In the genomic region with DNA sequence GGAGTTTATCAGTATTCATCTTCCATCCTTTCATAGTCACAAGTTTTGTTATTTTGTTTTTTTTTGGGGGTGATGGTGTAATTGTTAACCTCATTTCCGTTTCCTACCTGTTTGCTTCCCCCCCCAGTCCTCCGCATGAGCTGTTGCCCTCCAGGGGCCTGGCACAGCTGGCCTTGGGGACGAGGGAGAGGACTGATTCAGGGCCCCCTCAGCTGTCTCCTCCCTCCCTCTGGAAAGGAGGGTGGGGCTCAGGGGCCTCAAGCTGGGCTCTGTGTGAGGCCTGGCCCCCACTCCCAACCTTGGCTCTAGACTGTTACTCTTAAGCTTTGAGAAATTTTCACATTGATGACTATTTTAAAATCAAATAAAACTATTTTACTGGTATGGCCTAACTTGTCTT, we compare ENCODE assay signal across 11 cellular contexts. TPM values are rescaled to one million over a fixed set of nuclear protein-coding genes. Genes with fewer than 3 reads are reported as not detected.
DNase-seq lines count a peak whose midpoint lies in the region; ATAC-seq lines count a peak whose summit lies in the region.
"Had no signal": no experiment of that assay in that cellular context is flagged by ENCODE, and none has a peak within 500 bp of the region (broad histone marks: within the 10 kb centered on the region; RNA-seq: fewer than 3 reads in every experiment).

No MANE protein-coding gene starts in this region.

- no peak for DNase-seq in CD4-positive, alpha-beta memory T cell
- DNase-seq in SJCRH30 = peak; percentile 45 to 59
- no peak for DNase-seq in activated T-helper 2 cell treated with anti-CD3 and anti-CD28 coated beads, Interferon-gamma antibody, Interleukin-2, Interleukin-4, amounts not matched to agents 10 μg/mL and 5 μg/mL and 100 μg/mL, durations not matched to agents 14 hours and 24 hours and 36 hours (ENCODE audit: low spot score)
- no peak for DNase-seq in stimulated activated CD4-positive, alpha-beta T cell treated with anti-CD3 and anti-CD28 coated beads, Interleukin-4, amount 100 ng/mL, for 4 hours
- DNase-seq: SIG-M5 had no signal

- no peaks in the 10 kb centered on the region for H3K9me3 Mint-ChIP-seq in CD4-positive, alpha-beta memory T cell
- no peaks in the 10 kb centered on the region for H3K9me3 Mint-ChIP-seq in activated T-helper 2 cell treated with anti-CD3 and anti-CD28 coated beads, Interferon-gamma antibody, Interleukin-2, Interleukin-4, amounts not matched to agents 10 μg/mL and 5 μg/mL and 100 μg/mL, durations not matched to agents 14 hours and 24 hours and 36 hours
- H3K9me3 Mint-ChIP-seq: T-helper 1 cell treated with Interleukin-12 subunit alpha and Interleukin-12 subunit beta and Interleukin-4 antibody, amounts not matched to agents 30 μg/mL and 1 μg/mL, for 36 hours had no signal

- H3K36me3 ChIP-seq in CD4-positive, alpha-beta memory T cell (ENCODE audit: insufficient read depth, low read length) = peaks cover 20% of the 10 kb centered on the region
- peaks cover 25% of the 10 kb centered on the region for H3K36me3 ChIP-seq in SJCRH30
- H3K36me3 ChIP-seq: ovary had no signal

- CTCF ChIA-PET in CD4-positive, alpha-beta memory T cell (lab: Charles Lee; ENCODE audit: partially characterized antibody) = interaction anchor here (0.6 to 8.5 kb wide), 30 partner anchors 13 to 566 kb away, joined by 3 to 108 read pairs (median 5); a partner anchor contains a TSS

- no peak overlapping the region for H3K4me3 Mint-ChIP-seq in CD4-positive, alpha-beta memory T cell
- H3K4me3 Mint-ChIP-seq in activated T-helper 2 cell treated with anti-CD3 and anti-CD28 coated beads, Interferon-gamma antibody, Interleukin-2, Interleukin-4, amounts not matched to agents 10 μg/mL and 5 μg/mL and 100 μg/mL, durations not matched to agents 14 hours and 24 hours and 36 hours (ENCODE audit: low read depth) = no peak overlapping the region
- H3K4me3 Mint-ChIP-seq: T-helper 1 cell treated with Interleukin-12 subunit alpha and Interleukin-12 subunit beta and Interleukin-4 antibody, amounts not matched to agents 30 μg/mL and 1 μg/mL, for 36 hours had no signal

- H3K4me1 Mint-ChIP-seq in CD4-positive, alpha-beta memory T cell = peaks cover 6 to 30% (median 14%) of the 10 kb centered on the region in 4 donors
- H3K4me1 Mint-ChIP-seq in activated T-helper 2 cell treated with anti-CD3 and anti-CD28 coated beads, Interferon-gamma antibody, Interleukin-2, Interleukin-4, amounts not matched to agents 10 μg/mL and 5 μg/mL and 100 μg/mL, durations not matched to agents 14 hours and 24 hours and 36 hours (ENCODE audit: low read depth) = peaks cover 9% of the 10 kb centered on the region

- H3K9me3 ChIP-seq in CD4-positive, alpha-beta memory T cell (ENCODE audit: control insufficient read depth in 1 of 2, low read length in 2 of 2) = no peaks in the 10 kb centered on the region
- H3K9me3 ChIP-seq in SJCRH30 (replicated peaks) = no peaks in the 10 kb centered on the region
- H3K9me3 ChIP-seq: ovary, transverse colon had no signal

- H3K27me3 Mint-ChIP-seq in CD4-positive, alpha-beta memory T cell = peaks cover 9 to 13% of the 10 kb centered on the region in 2 donors
- peaks cover 17% of the 10 kb centered on the region for H3K27me3 Mint-ChIP-seq in activated T-helper 2 cell treated with anti-CD3 and anti-CD28 coated beads, Interferon-gamma antibody, Interleukin-2, Interleukin-4, amounts not matched to agents 10 μg/mL and 5 μg/mL and 100 μg/mL, durations not matched to agents 14 hours and 24 hours and 36 hours (ENCODE audit: low read depth)

- peak overlapping the region; percentile 8 for H3K27ac ChIP-seq in CD4-positive, alpha-beta memory T cell (ENCODE audit: low read depth, low read length)
- peak overlapping the region; percentile 47 for H3K27ac ChIP-seq in SJCRH30
- peak overlapping the region; percentile 52 for H3K27ac ChIP-seq in layer of hippocampus (ENCODE audit: low read depth, low read length)
- H3K27ac ChIP-seq: transverse colon, VCaP had no signal

- no peak for ATAC-seq in GM19397 (IDR thresholded peaks at IDR 0.05; ENCODE audit: unreplicated experiment)

- H3K4me3 ChIP-seq in CD4-positive, alpha-beta memory T cell (ENCODE audit: low read length in 2 of 2) = no peak overlapping the region
- H3K4me3 ChIP-seq in SJCRH30 = no peak overlapping the region
- H3K4me3 ChIP-seq: ovary, transverse colon had no signal

- peaks cover 17% of the 10 kb centered on the region for H3K4me1 ChIP-seq in CD4-positive, alpha-beta memory T cell (ENCODE audit: insufficient read depth, low read length)
- peaks cover 12% of the 10 kb centered on the region for H3K4me1 ChIP-seq in SJCRH30

- POLR2A ChIA-PET in CD4-positive, alpha-beta memory T cell (lab: Charles Lee; ENCODE audit: partially characterized antibody) = interaction anchor here (1.9 to 2.9 kb wide), 4 partner anchors 10 to 242 kb away, joined by 6 to 21 read pairs (median 14); a partner anchor contains a TSS

- intact Hi-C loops in CD4-positive, alpha-beta memory T cell (cut with micrococcal nuclease) = loop anchor here (1.0 to 5.0 kb wide), 7 partner anchors 51 to 335 kb away; a partner anchor contains a TSS
- intact Hi-C loops in activated T-helper 2 cell treated with anti-CD3 and anti-CD28 coated beads, Interferon-gamma antibody, Interleukin-2, Interleukin-4, amounts not matched to agents 10 μg/mL and 5 μg/mL and 100 μg/mL, durations not matched to agents 14 hours and 24 hours and 36 hours (cut with micrococcal nuclease) = loop anchor here (1.0 kb wide), 3 partner anchors 52 to 243 kb away; no protein-coding TSS in a partner anchor

- H3K27me3 ChIP-seq in CD4-positive, alpha-beta memory T cell (ENCODE audit: insufficient read depth, low read length) = peaks cover 11% of the 10 kb centered on the region
- no peaks in the 10 kb centered on the region for H3K27me3 ChIP-seq in SJCRH30
- no peaks in the 10 kb centered on the region for H3K27me3 ChIP-seq in layer of hippocampus (ENCODE audit: control insufficient read depth, insufficient read depth, low read length)
- H3K27me3 ChIP-seq: ovary had no signal

- H3K36me3 Mint-ChIP-seq in CD4-positive, alpha-beta memory T cell = peaks cover 32 to 51% of the 10 kb centered on the region in 2 donors
- H3K36me3 Mint-ChIP-seq in activated T-helper 2 cell treated with anti-CD3 and anti-CD28 coated beads, Interferon-gamma antibody, Interleukin-2, Interleukin-4, amounts not matched to agents 10 μg/mL and 5 μg/mL and 100 μg/mL, durations not matched to agents 14 hours and 24 hours and 36 hours (ENCODE audit: low read depth) = peaks cover 34% of the 10 kb centered on the region

- peak overlapping the region in 6 of 7 donors; percentile 31 to 86 (median 69) for H3K27ac Mint-ChIP-seq in CD4-positive, alpha-beta memory T cell
- H3K27ac Mint-ChIP-seq in activated T-helper 2 cell treated with anti-CD3 and anti-CD28 coated beads, Interferon-gamma antibody, Interleukin-2, Interleukin-4, amounts not matched to agents 10 μg/mL and 5 μg/mL and 100 μg/mL, durations not matched to agents 14 hours and 24 hours and 36 hours = no peak overlapping the region
- H3K27ac Mint-ChIP-seq: T-helper 1 cell treated with Interleukin-12 subunit alpha and Interleukin-12 subunit beta and Interleukin-4 antibody, amounts not matched to agents 30 μg/mL and 1 μg/mL, for 36 hours had no signal

RNA-seq across cellular contexts. Expression of a gene that starts 4.0 kb away (rescaled TPM):
- under 1 TPM; 0.55 to 0.67 TPM for total RNA-seq in CD4-positive, alpha-beta memory T cell
- not detected for polyA plus RNA-seq in CD4-positive, alpha-beta memory T cell
- total RNA-seq in SJCRH30 (2014; rRNA removed; shearing (Covaris generic)) = 0.14 TPM in 1 of 2 replicates, not detected in the other
- total RNA-seq in activated T-helper 2 cell treated with anti-CD3 and anti-CD28 coated beads, Interferon-gamma antibody, Interleukin-2, Interleukin-4, amounts not matched to agents 10 μg/mL and 5 μg/mL and 100 μg/mL, durations not matched to agents 14 hours and 24 hours and 36 hours = 0.11 and 0.21 TPM in 2 replicates

RNA-seq across cellular contexts. Expression of a gene that starts 10.6 kb away (rescaled TPM):
- total RNA-seq in CD4-positive, alpha-beta memory T cell = 10 to 100 TPM; 74.8 to 82.9 TPM
- polyA plus RNA-seq in CD4-positive, alpha-beta memory T cell = 10 to 100 TPM; 82.2 to 94.7 TPM
- 56.3 and 61.7 TPM in 2 replicates for total RNA-seq in SJCRH30 (2014; rRNA removed; shearing (Covaris generic))
- total RNA-seq in activated T-helper 2 cell treated with anti-CD3 and anti-CD28 coated beads, Interferon-gamma antibody, Interleukin-2, Interleukin-4, amounts not matched to agents 10 μg/mL and 5 μg/mL and 100 μg/mL, durations not matched to agents 14 hours and 24 hours and 36 hours = 51.7 and 59.0 TPM in 2 replicates

RNA-seq across cellular contexts. Expression of a gene that starts 10.7 kb away (rescaled TPM):
- total RNA-seq in CD4-positive, alpha-beta memory T cell = 10 to 100 TPM; 42.5 to 47.7 TPM
- 10 to 100 TPM; 14.4 to 21.9 TPM for polyA plus RNA-seq in CD4-positive, alpha-beta memory T cell
- total RNA-seq in SJCRH30 (2014; rRNA removed; shearing (Covaris generic)) = 37.3 and 38.3 TPM in 2 replicates
- total RNA-seq in activated T-helper 2 cell treated with anti-CD3 and anti-CD28 coated beads, Interferon-gamma antibody, Interleukin-2, Interleukin-4, amounts not matched to agents 10 μg/mL and 5 μg/mL and 100 μg/mL, durations not matched to agents 14 hours and 24 hours and 36 hours = 60.8 and 63.8 TPM in 2 replicates

RNA-seq across cellular contexts. Expression of a gene that starts 28.8 kb away (rescaled TPM):
- total RNA-seq in CD4-positive, alpha-beta memory T cell = 10 to 100 TPM; 52.0 to 54.4 TPM
- 10 to 100 TPM in 1 of 2 donors, 1 to 10 TPM in 1; 7.3 to 12.1 TPM for polyA plus RNA-seq in CD4-positive, alpha-beta memory T cell
- 32.2 and 38.8 TPM in 2 replicates for total RNA-seq in SJCRH30 (2014; rRNA removed; shearing (Covaris generic))
- 36.0 and 42.7 TPM in 2 replicates for total RNA-seq in activated T-helper 2 cell treated with anti-CD3 and anti-CD28 coated beads, Interferon-gamma antibody, Interleukin-2, Interleukin-4, amounts not matched to agents 10 μg/mL and 5 μg/mL and 100 μg/mL, durations not matched to agents 14 hours and 24 hours and 36 hours

RNA-seq across cellular contexts. Expression of a gene that starts 50.8 kb away (rescaled TPM):
- under 1 TPM; 0.33 to 0.49 TPM for total RNA-seq in CD4-positive, alpha-beta memory T cell
- polyA plus RNA-seq in CD4-positive, alpha-beta memory T cell = 1 to 10 TPM; 1.2 to 1.4 TPM
- 5.4 and 5.8 TPM in 2 replicates for total RNA-seq in SJCRH30 (2014; rRNA removed; shearing (Covaris generic))
- total RNA-seq in activated T-helper 2 cell treated with anti-CD3 and anti-CD28 coated beads, Interferon-gamma antibody, Interleukin-2, Interleukin-4, amounts not matched to agents 10 μg/mL and 5 μg/mL and 100 μg/mL, durations not matched to agents 14 hours and 24 hours and 36 hours = 2.1 and 2.5 TPM in 2 replicates

Comparison
In these comparisons a context has a peak if more than half of its experiments do, and no peak if none do; other contexts are left out.
1. DNase-seq: peak in SJCRH30 (2 of 2); none in CD4-positive, alpha-beta memory T cell (0 of 5), activated T-helper 2 cell treated with anti-CD3 and anti-CD28 coated beads, Interferon-gamma antibody, Interleukin-2, Interleukin-4, amounts not matched to agents 10 μg/mL and 5 μg/mL and 100 μg/mL, durations not matched to agents 14 hours and 24 hours and 36 hours (single experiment) and stimulated activated CD4-positive, alpha-beta T cell treated with anti-CD3 and anti-CD28 coated beads, Interleukin-4, amount 100 ng/mL, for 4 hours (0 of 2).
2. Peak in every context shown above with its lines, with median percentiles within 50 percentile points of each other: H3K27ac ChIP-seq.